8 cellular contexts compared by ENCODE assay signal in genomic region chr5:114223866-114224265, GRCh38.
DNase-seq lines count a peak whose midpoint lies in the region; ATAC-seq, FAIRE-seq and TF ChIP-seq lines count a peak whose summit lies in the region.

No MANE protein-coding gene starts in this region.

- ATAC-seq in HG03175 (IDR thresholded peaks at IDR 0.05; ENCODE audit: unreplicated experiment): peak; percentile 87

- DNase-seq in SKM-1 treated with dmso at 0.1 percent for 144 hours (lab: John Stamatoyannopoulos, UW; ENCODE audit: unreplicated experiment) (peak; percentile 56), SKM-1 (lab: John Stamatoyannopoulos, UW; ENCODE audit: unreplicated experiment) (no peak), astrocyte (ENCODE audit: low read depth) (no peak), retinal pigment epithelial cell (ENCODE audit: low read depth) (no peak), MG63 (no peak), AG08396 (ENCODE audit: low spot score) (no peak), GM03348 (ENCODE audit: low spot score) (no peak)

- no peak overlapping the region for H2AFZ ChIP-seq in astrocyte (ENCODE audit: low read depth, low read length)

- no peaks in the 10 kb centered on the region for H3K79me2 ChIP-seq in astrocyte (ENCODE audit: insufficient read depth, low read length)

- no peaks in the 10 kb centered on the region for H3K9me3 Mint-ChIP-seq in astrocyte (ENCODE audit: unreplicated experiment)

- no peak overlapping the region for H3K4me3 Mint-ChIP-seq in astrocyte (ENCODE audit: unreplicated experiment)

- H3K4me1 ChIP-seq in astrocyte (ENCODE audit: insufficient read depth, low read length): no peaks in the 10 kb centered on the region

- no peaks in the 10 kb centered on the region for H3K36me3 ChIP-seq in astrocyte (ENCODE audit: insufficient read depth, low read length)
- no peaks in the 10 kb centered on the region for H3K36me3 ChIP-seq in MG63

- H3K9me3 ChIP-seq in astrocyte (ENCODE audit: insufficient read depth, low read depth, low read length) (no peaks in the 10 kb centered on the region), MG63 (no peaks in the 10 kb centered on the region)

- H3K27me3 ChIP-seq in astrocyte (ENCODE audit: insufficient read depth, low read length) (no peaks in the 10 kb centered on the region), MG63 (no peaks in the 10 kb centered on the region)

- H3K27ac Mint-ChIP-seq in astrocyte (ENCODE audit: unreplicated experiment): no peak overlapping the region

- no peak overlapping the region for H3K4me2 ChIP-seq in astrocyte (ENCODE audit: low read length)

- TF ChIP-seq CTCF in astrocyte (IDR thresholded peaks at IDR 0.05; ENCODE audit: insufficient read depth, low read depth, low read length) (peak; percentile 25), retinal pigment epithelial cell (conservative IDR thresholded peaks at IDR 0.05; ENCODE audit: low read depth, low read length) (peak; percentile 33)

- no peaks in the 10 kb centered on the region for H3K27me3 Mint-ChIP-seq in astrocyte (ENCODE audit: low read depth, unreplicated experiment)

- H3K36me3 Mint-ChIP-seq in astrocyte (ENCODE audit: low read depth, unreplicated experiment): no peaks in the 10 kb centered on the region

- no peak for FAIRE-seq in astrocyte (lab: Jason Lieb, UNC)

- H3K4me1 Mint-ChIP-seq in astrocyte (ENCODE audit: low read depth, unreplicated experiment): no peaks in the 10 kb centered on the region

- H3K9ac ChIP-seq in astrocyte (ENCODE audit: low read length): no peak overlapping the region

- H4K20me1 ChIP-seq in astrocyte (ENCODE audit: insufficient read depth, low read length): no peaks in the 10 kb centered on the region

- H3K4me3 ChIP-seq in astrocyte (ENCODE audit: insufficient read depth, low read depth, low read length) (no peak overlapping the region), retinal pigment epithelial cell (ENCODE audit: low read length) (no peak overlapping the region), MG63 (no peak overlapping the region)

- no peak overlapping the region for H3K27ac ChIP-seq in astrocyte (ENCODE audit: low read depth, low read length)
